ENCODE assay signal across 9 cellular contexts in genomic region chr1:228104526-228105251, GRCh38. TPM values are rescaled to one million over a fixed set of nuclear protein-coding genes. Genes with fewer than 3 reads are reported as not detected.
A peak's percentile ranks its signal among the peaks of the same experiment; 100 is the strongest.
DNase-seq lines count a peak whose midpoint lies in the region; ATAC-seq, FAIRE-seq and TF ChIP-seq lines count a peak whose summit lies in the region.
"Had no signal": no experiment of that assay in that cellular context is flagged by ENCODE, and none has a peak within 500 bp of the region (broad histone marks: within the 10 kb centered on the region; RNA-seq: fewer than 3 reads in every experiment).

No MANE protein-coding gene starts in this region.

- H3K9me3 Mint-ChIP-seq in osteocyte (ENCODE audit: unreplicated experiment), result no peaks in the 10 kb centered on the region

- H3K27me3 ChIP-seq in K562 (ENCODE audit: control insufficient read depth in 2 of 2, insufficient read depth in 2 of 2, low read length in 2 of 2) (no peaks in the 10 kb centered on the region), esophagus squamous epithelium (no peaks in the 10 kb centered on the region), uterus (no peaks in the 10 kb centered on the region)

- H3K4me3 Mint-ChIP-seq in osteocyte (ENCODE audit: unreplicated experiment), result peak overlapping the region; percentile 62

- TF ChIP-seq POLR2A in K562 (conservative IDR thresholded peaks at IDR 0.05), result peak; percentile 39; the same call in 1 of the 2 replicates
- TF ChIP-seq POLR2A in esophagus squamous epithelium (IDR thresholded peaks at IDR 0.05), result no peak
- TF ChIP-seq POLR2A in uterus (IDR thresholded peaks at IDR 0.05), result no peak

- H3K36me3 Mint-ChIP-seq in osteocyte (ENCODE audit: unreplicated experiment), result peaks cover 2% of the 10 kb centered on the region

- H3K27ac ChIP-seq in K562 (ENCODE audit: extremely low read depth, low read depth, low read length) (0 out of 3 replicates have a peak overlapping the region, but pooled peaks have one; percentile 87), esophagus squamous epithelium (no peak overlapping the region), uterus (no peak overlapping the region)

- CTCF ChIA-PET in K562 (lab: Yijun Ruan, JAX; ENCODE audit: low intra/inter-chr PET ratio), result no interaction called here

- no peak overlapping the region for H3K4me3 ChIP-seq in K562
- H3K4me3 ChIP-seq in esophagus squamous epithelium, result no peak overlapping the region
- no peak overlapping the region for H3K4me3 ChIP-seq in uterus

- H3K36me3 ChIP-seq in K562 (ENCODE audit: control insufficient read depth, insufficient read depth, low read length) (peaks cover 49% of the 10 kb centered on the region; the same call in 2 of the 3 replicates), esophagus squamous epithelium (peaks cover 4 to 44% (median 18%) of the 10 kb centered on the region in 3 donors), uterus (no peaks in the 10 kb centered on the region)

- intact Hi-C loops in K562 (cut with micrococcal nuclease), result no loop called here
- intact Hi-C loops in esophagus squamous epithelium (cut with DNase I), result loop anchor here (10.0 kb wide), 1 partner anchor 60 kb away; the partner anchor contains the start of gene IBA57
- intact Hi-C loops in uterus (cut with DNase I; ENCODE audit: low total_unique reads), result no loop called here

- H4K20me1 ChIP-seq in K562 (replicated peaks; ENCODE audit: control insufficient read depth, insufficient read depth, low read length), result peaks cover 12% of the 10 kb centered on the region

- peak; percentile 50 for DNase-seq in DMS 273 (lab: John Stamatoyannopoulos, UW; ENCODE audit: unreplicated experiment)
- DNase-seq in DMS 273 treated with DMSO at 0.1 percent for 48 hours (lab: John Stamatoyannopoulos, UW), result no peak
- DNase-seq in M059J (ENCODE audit: low read depth), result peak; percentile 45
- peak in 1 of 4 experiments; percentile 4 for DNase-seq in K562 (ENCODE audit: extremely low read depth in 1 of 4, low spot score in 3 of 4)
- no peak for DNase-seq in osteocyte (ENCODE audit: extremely low spot score, unreplicated experiment)
- no peak for DNase-seq in esophagus squamous epithelium (lab: John Stamatoyannopoulos, UW)
- DNase-seq in uterus, result no peak
- DNase-seq: NCI-H1417 treated with DMSO at 0.1 percent for 48 hours had no signal

- H3K4me2 ChIP-seq in K562 (ENCODE audit: insufficient read depth, low read length), result no peak overlapping the region; the same call in 1 of the 2 replicates

- no peak for ATAC-seq in K562
- no peak for ATAC-seq in HG03354 (IDR thresholded peaks at IDR 0.05; ENCODE audit: poor library complexity, severe bottlenecking, unreplicated experiment)

- H3K27me3 Mint-ChIP-seq in osteocyte (ENCODE audit: unreplicated experiment), result no peaks in the 10 kb centered on the region

- in situ Hi-C loops in K562 (cut with MboI), result no loop called here

- BruUV-seq in K562 (replicated peaks; lab: Mats Ljungman, UMichigan), result no TSS peak

- no peak for TF ChIP-seq RAD21 in K562 (CRISPR knock-in tag; conservative IDR thresholded peaks at IDR 0.05 in 1 of 2, IDR thresholded peaks at IDR 0.05 in 1 of 2)

- TF ChIP-seq CTCF in K562 (IDR thresholded peaks at IDR 0.05 in 2 of 3, conservative IDR thresholded peaks at IDR 0.05 in 1 of 3; ENCODE audit: insufficient read depth in 2 of 3, low read depth in 1 of 3, low read length in 3 of 3), result no peak
- TF ChIP-seq CTCF in osteocyte (IDR thresholded peaks at IDR 0.05), result no peak
- TF ChIP-seq CTCF in esophagus squamous epithelium (IDR thresholded peaks at IDR 0.05), result no peak
- TF ChIP-seq CTCF in uterus (IDR thresholded peaks at IDR 0.05), result no peak

- peak overlapping the region in 1 of 2 experiments; percentile 4; a peak in 1 of 4 replicates for H3K9ac ChIP-seq in K562 (ENCODE audit: insufficient read depth in 1 of 2, low read depth in 2 of 2, low read length in 2 of 2)

- H3K79me2 ChIP-seq in K562 (ENCODE audit: control insufficient read depth, insufficient read depth, low read length), result peaks cover 56% of the 10 kb centered on the region

- POLR2A ChIA-PET in K562 (lab: Yijun Ruan, JAX), result interaction anchor here (0.6 to 2.1 kb wide), 2 partner anchors 13 to 62 kb away, joined by 3 to 11 read pairs; no protein-coding TSS in a partner anchor

- peaks cover 5% of the 10 kb centered on the region; the same call in 1 of the 2 replicates for H3K9me3 ChIP-seq in K562 (replicated peaks; ENCODE audit: control insufficient read depth, insufficient read depth, low read depth, low read length)
- no peaks in the 10 kb centered on the region for H3K9me3 ChIP-seq in esophagus squamous epithelium
- H3K9me3 ChIP-seq in uterus, result no peaks in the 10 kb centered on the region

- H3K4me1 ChIP-seq in K562 (replicated peaks in 1 of 2; ENCODE audit: control insufficient read depth in 2 of 2, insufficient read depth in 2 of 2, low read length in 2 of 2) (peaks cover 20 to 70% of the 10 kb centered on the region in 2 experiments), esophagus squamous epithelium (peaks cover 20 to 62% (median 28%) of the 10 kb centered on the region in 3 donors), uterus (peaks cover 0 to 25% of the 10 kb centered on the region in 2 donors)

- no peak for TF ChIP-seq EP300 in K562 (IDR thresholded peaks at IDR 0.05; ENCODE audit: low read length)

- FAIRE-seq in K562 (lab: Jason Lieb, UNC), result no peak

- peak overlapping the region; percentile 32 for H3K27ac Mint-ChIP-seq in osteocyte (ENCODE audit: unreplicated experiment)

- WGBS in K562 (ENCODE audit: insufficient coverage, low coverage, missing lambda C conversion rate), result 78% methylated on average over 6 of the region's 6 CpGs
- 49 to 52% methylated on average over 3 to 5 of the region's 6 CpGs for WGBS in esophagus squamous epithelium, 2 donors

- H2AFZ ChIP-seq in K562 (ENCODE audit: low read depth, low read length), result no peak overlapping the region

- H3K4me1 Mint-ChIP-seq in osteocyte (ENCODE audit: unreplicated experiment), result peaks cover 28% of the 10 kb centered on the region

- peaks cover 3% of the 10 kb centered on the region for H3K9me1 ChIP-seq in K562 (ENCODE audit: control insufficient read depth, insufficient read depth, low read length)

RNA-seq across cellular contexts. Expression of gene C1orf35, which starts 1.6 kb away (rescaled TPM):
- total RNA-seq in M059J (2014; rRNA removed; shearing (Covaris generic)), result 9.3 and 19.0 TPM in 2 replicates
- 16.4 and 31.0 TPM in 2 replicates for total RNA-seq in K562 (2011; cell fraction: chromatin; rRNA removed; ENCODE audit: low replicate concordance)
- total RNA-seq in K562 (2011; cell fraction: nucleolus; rRNA removed), result 27.0 and 28.6 TPM in 2 replicates
- total RNA-seq in K562 (2011; cell fraction: nucleoplasm; rRNA removed), result 20.4 and 20.5 TPM in 2 replicates
- 42.2 and 50.8 TPM in 2 replicates for total RNA-seq in K562 (2014; rRNA removed)
- total RNA-seq in K562 (2014; rRNA removed; fragmentation: Illumina TruSeq; extraction: Trizol), result 4.9 and 8.3 TPM in 2 replicates
- 18.9 and 23.2 TPM in 2 replicates for total RNA-seq in K562 (2015; rRNA removed; fragmentation: Illumina TruSeq; extraction: Trizol)
- 38.2 and 41.8 TPM in 2 replicates for total RNA-seq in K562 (2021)
- 10.8 and 15.6 TPM in 2 replicates for polyA plus RNA-seq in K562 (2011; rRNA removed)
- polyA plus RNA-seq in K562 (2011; cell fraction: cytosol; rRNA removed), result 12.7 and 22.3 TPM in 2 replicates
- polyA plus RNA-seq in K562 (2011; cell fraction: nucleus; rRNA removed), result 44.7 and 65.7 TPM in 2 replicates
- 28.9 and 30.6 TPM in 2 replicates for polyA plus RNA-seq in K562 (2012)
- polyA plus RNA-seq in K562 (2014; fragmentation: Illumina TruSeq; extraction: Trizol), result 12.5 and 20.9 TPM in 2 replicates
- 1 to 10 TPM; 3.2 to 3.8 TPM for polyA plus RNA-seq in K562 (2014; fragmentation: Nextera tagmentation; extraction: Ambion mirVana)
- 34.3 and 48.7 TPM in 2 replicates for polyA plus RNA-seq in K562 (2014; rRNA removed)
- polyA minus RNA-seq in K562 (2011; rRNA and poly(A)+ RNA removed), result 1.9 and 2.0 TPM in 2 replicates
- polyA minus RNA-seq in K562 (2011; cell fraction: cytosol; rRNA and poly(A)+ RNA removed), result 2.3 and 5.9 TPM in 2 replicates
- polyA minus RNA-seq in K562 (2011; cell fraction: nucleus; rRNA and poly(A)+ RNA removed), result 6.9 and 8.2 TPM in 2 replicates
- 13.0 and 13.6 TPM in 2 replicates for total RNA-seq in osteocyte
- 10 to 100 TPM in 3 of 4 donors, 1 to 10 TPM in 1; 8.5 to 21.3 (median 18.1) TPM for total RNA-seq in esophagus squamous epithelium
- total RNA-seq in uterus, result 10 to 100 TPM in 3 of 4 donors, not detected in 1; 10.6 to 18.6 (median 12.6) TPM

RNA-seq across cellular contexts. Expression of gene MRPL55, which starts 4.4 kb away (rescaled TPM):
- 83.3 and 99.3 TPM in 2 replicates for total RNA-seq in M059J (2014; rRNA removed; shearing (Covaris generic))
- 49.1 and 124 TPM in 2 replicates for total RNA-seq in K562 (2011; cell fraction: chromatin; rRNA removed; ENCODE audit: low replicate concordance)
- total RNA-seq in K562 (2011; cell fraction: nucleolus; rRNA removed), result 125 and 127 TPM in 2 replicates
- total RNA-seq in K562 (2011; cell fraction: nucleoplasm; rRNA removed), result 91.0 and 99.2 TPM in 2 replicates
- total RNA-seq in K562 (2014; rRNA removed) (228 and 230 TPM in 2 replicates), K562 (2014; rRNA removed; fragmentation: Illumina TruSeq; extraction: Trizol) (26.7 and 47.2 TPM in 2 replicates), K562 (2015; rRNA removed; fragmentation: Illumina TruSeq; extraction: Trizol) (83.8 and 90.1 TPM in 2 replicates), K562 (2021) (112 and 120 TPM in 2 replicates), osteocyte (46.1 and 47.4 TPM in 2 replicates), esophagus squamous epithelium (10 to 100 TPM; 33.8 to 62.2 (median 51.2) TPM), uterus (10 to 100 TPM; 19.4 to 43.4 (median 33.6) TPM)
- polyA plus RNA-seq in K562 (2011; rRNA removed) (65.9 and 115 TPM in 2 replicates), K562 (2014; fragmentation: Illumina TruSeq; extraction: Trizol) (81.0 and 93.0 TPM in 2 replicates), K562 (2014; fragmentation: Nextera tagmentation; extraction: Ambion mirVana) (10 to 100 TPM; 34.9 to 77.0 TPM), K562 (2014; rRNA removed) (154 and 166 TPM in 2 replicates)
- 142 and 334 TPM in 2 replicates for polyA plus RNA-seq in K562 (2011; cell fraction: cytosol; rRNA removed)
- polyA plus RNA-seq in K562 (2011; cell fraction: nucleus; rRNA removed), result 277 and 406 TPM in 2 replicates
- polyA plus RNA-seq in K562 (2012), result 90.3 and 111 TPM in 2 replicates
- polyA minus RNA-seq in K562 (2011; rRNA and poly(A)+ RNA removed), result 25.6 and 46.0 TPM in 2 replicates
- 61.9 and 66.6 TPM in 2 replicates for polyA minus RNA-seq in K562 (2011; cell fraction: cytosol; rRNA and poly(A)+ RNA removed)
- polyA minus RNA-seq in K562 (2011; cell fraction: nucleus; rRNA and poly(A)+ RNA removed), result 48.2 and 76.1 TPM in 2 replicates

RNA-seq across cellular contexts. Expression of gene ARF1, which starts 22.2 kb away (rescaled TPM):
- 205 and 280 TPM in 2 replicates for total RNA-seq in M059J (2014; rRNA removed; shearing (Covaris generic))
- 99.7 and 210 TPM in 2 replicates for total RNA-seq in K562 (2011; cell fraction: chromatin; rRNA removed; ENCODE audit: low replicate concordance)
- total RNA-seq in K562 (2011; cell fraction: nucleolus; rRNA removed), result 245 and 251 TPM in 2 replicates
- total RNA-seq in K562 (2011; cell fraction: nucleoplasm; rRNA removed), result 187 and 199 TPM in 2 replicates
- total RNA-seq in K562 (2014; rRNA removed), result 325 and 442 TPM in 2 replicates
- total RNA-seq in K562 (2014; rRNA removed; fragmentation: Illumina TruSeq; extraction: Trizol), result 120 and 140 TPM in 2 replicates
- 192 and 198 TPM in 2 replicates for total RNA-seq in K562 (2015; rRNA removed; fragmentation: Illumina TruSeq; extraction: Trizol)
- total RNA-seq in K562 (2021), result 472 and 483 TPM in 2 replicates
- polyA plus RNA-seq in K562 (2011; rRNA removed), result 351 and 621 TPM in 2 replicates
- 776 and 1,036 TPM in 2 replicates for polyA plus RNA-seq in K562 (2011; cell fraction: cytosol; rRNA removed)
- 257 and 274 TPM in 2 replicates for polyA plus RNA-seq in K562 (2011; cell fraction: nucleus; rRNA removed)
- 485 and 750 TPM in 2 replicates for polyA plus RNA-seq in K562 (2012)
- polyA plus RNA-seq in K562 (2014; fragmentation: Illumina TruSeq; extraction: Trizol), result 593 and 811 TPM in 2 replicates
- polyA plus RNA-seq in K562 (2014; fragmentation: Nextera tagmentation; extraction: Ambion mirVana), result 100 to 1,000 TPM in 1 of 2 experiments, 10 to 100 TPM in 1; 69.8 to 232 TPM
- polyA plus RNA-seq in K562 (2014; rRNA removed), result 435 and 476 TPM in 2 replicates
- 408 and 480 TPM in 2 replicates for polyA minus RNA-seq in K562 (2011; rRNA and poly(A)+ RNA removed)
- 429 and 660 TPM in 2 replicates for polyA minus RNA-seq in K562 (2011; cell fraction: cytosol; rRNA and poly(A)+ RNA removed)
- 68.0 and 128 TPM in 2 replicates for polyA minus RNA-seq in K562 (2011; cell fraction: nucleus; rRNA and poly(A)+ RNA removed)
- 305 and 306 TPM in 2 replicates for total RNA-seq in osteocyte
- total RNA-seq in esophagus squamous epithelium, result 100 to 1,000 TPM; 279 to 327 (median 319) TPM
- total RNA-seq in uterus, result 100 to 1,000 TPM; 165 to 340 (median 203) TPM

RNA-seq across cellular contexts. Expression of gene GUK1, which starts 35.4 kb away (rescaled TPM):
- total RNA-seq in M059J (2014; rRNA removed; shearing (Covaris generic)), result 227 and 347 TPM in 2 replicates
- 206 and 587 TPM in 2 replicates for total RNA-seq in K562 (2011; cell fraction: chromatin; rRNA removed; ENCODE audit: low replicate concordance)
- total RNA-seq in K562 (2011; cell fraction: nucleolus; rRNA removed), result 479 and 565 TPM in 2 replicates
- total RNA-seq in K562 (2011; cell fraction: nucleoplasm; rRNA removed), result 351 and 369 TPM in 2 replicates
- total RNA-seq in K562 (2014; rRNA removed) (331 and 360 TPM in 2 replicates), K562 (2014; rRNA removed; fragmentation: Illumina TruSeq; extraction: Trizol) (31.6 and 42.7 TPM in 2 replicates), K562 (2015; rRNA removed; fragmentation: Illumina TruSeq; extraction: Trizol) (129 and 132 TPM in 2 replicates), K562 (2021) (228 and 233 TPM in 2 replicates), osteocyte (150 and 166 TPM in 2 replicates), esophagus squamous epithelium (100 to 1,000 TPM; 279 to 320 (median 302) TPM), uterus (100 to 1,000 TPM; 124 to 406 (median 289) TPM)
- polyA plus RNA-seq in K562 (2011; rRNA removed) (192 and 244 TPM in 2 replicates), K562 (2014; fragmentation: Illumina TruSeq; extraction: Trizol) (44.3 and 143 TPM in 2 replicates), K562 (2014; fragmentation: Nextera tagmentation; extraction: Ambion mirVana) (10 to 100 TPM in 1 of 2 experiments, 1 to 10 TPM in 1; 7.0 to 18.1 TPM), K562 (2014; rRNA removed) (285 and 338 TPM in 2 replicates)
- 357 and 647 TPM in 2 replicates for polyA plus RNA-seq in K562 (2011; cell fraction: cytosol; rRNA removed)
- polyA plus RNA-seq in K562 (2011; cell fraction: nucleus; rRNA removed), result 690 and 902 TPM in 2 replicates
- polyA plus RNA-seq in K562 (2012), result 198 and 243 TPM in 2 replicates
- polyA minus RNA-seq in K562 (2011; rRNA and poly(A)+ RNA removed), result 38.4 and 72.5 TPM in 2 replicates
- polyA minus RNA-seq in K562 (2011; cell fraction: cytosol; rRNA and poly(A)+ RNA removed), result 79.7 and 95.8 TPM in 2 replicates
- 159 and 171 TPM in 2 replicates for polyA minus RNA-seq in K562 (2011; cell fraction: nucleus; rRNA and poly(A)+ RNA removed)

RNA-seq across cellular contexts. Expression of gene GJC2, which starts 45.0 kb away (rescaled TPM):
- 0.12 and 0.17 TPM in 2 replicates for total RNA-seq in M059J (2014; rRNA removed; shearing (Covaris generic))
- total RNA-seq in K562 (2011; cell fraction: chromatin; rRNA removed; ENCODE audit: low replicate concordance), result 0.53 and 1.4 TPM in 2 replicates
- 1.2 and 2.2 TPM in 2 replicates for total RNA-seq in K562 (2011; cell fraction: nucleolus; rRNA removed)
- total RNA-seq in K562 (2011; cell fraction: nucleoplasm; rRNA removed), result 0.59 and 0.69 TPM in 2 replicates
- 0.32 and 0.86 TPM in 2 replicates for total RNA-seq in K562 (2014; rRNA removed)
- total RNA-seq in K562 (2014; rRNA removed; fragmentation: Illumina TruSeq; extraction: Trizol), result 0.11 and 0.16 TPM in 2 replicates
- 0.11 and 0.22 TPM in 2 replicates for total RNA-seq in K562 (2015; rRNA removed; fragmentation: Illumina TruSeq; extraction: Trizol)
- total RNA-seq in K562 (2021), result 0.62 and 0.69 TPM in 2 replicates
- polyA plus RNA-seq in K562 (2011; rRNA removed), result 0.08 and 0.20 TPM in 2 replicates
- polyA plus RNA-seq in K562 (2011; cell fraction: cytosol; rRNA removed), result 0.10 and 0.61 TPM in 2 replicates
- 0.29 and 1.1 TPM in 2 replicates for polyA plus RNA-seq in K562 (2011; cell fraction: nucleus; rRNA removed)
- 0.39 and 0.47 TPM in 2 replicates for polyA plus RNA-seq in K562 (2012)
- 0.06 and 0.12 TPM in 2 replicates for polyA plus RNA-seq in K562 (2014; fragmentation: Illumina TruSeq; extraction: Trizol)
- not detected for polyA plus RNA-seq in K562 (2014; fragmentation: Nextera tagmentation; extraction: Ambion mirVana)
- 0.03 and 0.36 TPM in 2 replicates for polyA plus RNA-seq in K562 (2014; rRNA removed)
- polyA minus RNA-seq in K562 (2011; rRNA and poly(A)+ RNA removed), result 0.09 and 0.18 TPM in 2 replicates
- 0.57 TPM in 1 of 2 replicates, not detected in the other for polyA minus RNA-seq in K562 (2011; cell fraction: cytosol; rRNA and poly(A)+ RNA removed)
- polyA minus RNA-seq in K562 (2011; cell fraction: nucleus; rRNA and poly(A)+ RNA removed), result 0.40 and 0.44 TPM in 2 replicates
- 1.6 TPM in 2 replicates for total RNA-seq in osteocyte
- 1 to 10 TPM in 1 of 4 donors, under 1 TPM in 3; 0.48 to 2.7 (median 0.66) TPM for total RNA-seq in esophagus squamous epithelium
- total RNA-seq in uterus, result 10 to 100 TPM in 2 of 4 donors, 1 to 10 TPM in 2; 2.6 to 25.8 (median 10.7) TPM

Comparison
In these comparisons a context has a peak if more than half of its experiments do, and no peak if none do; other contexts are left out.
1. DNase-seq: peak in DMS 273 (single experiment) and M059J (single experiment); none in DMS 273 treated with DMSO at 0.1 percent for 48 hours (single experiment), osteocyte (single experiment), esophagus squamous epithelium (single experiment) and uterus (0 of 2).